In the genomic region with DNA sequence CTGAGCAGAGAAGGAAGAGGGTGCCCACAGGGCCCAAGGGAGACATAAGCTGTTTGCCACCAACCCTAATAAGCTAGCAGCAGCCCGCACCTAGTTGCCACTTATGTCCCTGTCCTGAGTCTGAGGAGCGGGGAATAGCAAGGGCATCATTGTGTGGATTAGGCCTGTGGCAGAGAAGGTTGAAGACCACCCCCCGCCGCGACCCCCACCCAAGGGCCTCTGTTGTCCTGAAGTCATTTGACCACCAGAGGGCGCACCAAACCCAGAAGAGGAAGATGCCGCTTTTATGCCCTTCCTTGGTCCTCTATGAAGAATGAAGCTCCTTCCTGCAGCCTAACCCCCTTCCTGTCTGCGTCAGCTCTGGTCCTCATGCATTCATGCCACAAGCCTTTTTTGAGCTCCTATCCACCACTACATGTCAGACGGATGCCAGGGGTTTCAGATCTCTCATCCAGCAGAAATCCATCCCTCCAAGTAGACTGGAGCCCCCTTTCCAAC, we compare ENCODE assay signal across 8 cellular contexts. TPM values are rescaled to one million over a fixed set of nuclear protein-coding genes. Genes with fewer than 3 reads are reported as not detected.
DNase-seq lines count a peak whose midpoint lies in the region; ATAC-seq and TF ChIP-seq lines count a peak whose summit lies in the region.

No MANE protein-coding gene starts in this region.

- peak; percentile 86 for ATAC-seq in activated naive CD8-positive, alpha-beta T cell treated with anti-CD3 and anti-CD28 coated beads, Interleukin-2, amount 10 ng/mL, durations not matched to agents 7 days and 5 days (ENCODE audit: low read depth)
- no peak for ATAC-seq in HG03139 (IDR thresholded peaks at IDR 0.05; ENCODE audit: unreplicated experiment)

- no peaks in the 10 kb centered on the region for H3K36me3 Mint-ChIP-seq in activated naive CD8-positive, alpha-beta T cell treated with anti-CD3 and anti-CD28 coated beads, Interleukin-2, amount 10 ng/mL, durations not matched to agents 7 days and 5 days

- H3F3A ChIP-seq in SU-DHL-6 (ENCODE audit: insufficient read depth): no peaks in the 10 kb centered on the region

- H3K9me3 Mint-ChIP-seq in activated naive CD8-positive, alpha-beta T cell treated with anti-CD3 and anti-CD28 coated beads, Interleukin-2, amount 10 ng/mL, durations not matched to agents 7 days and 5 days: no peaks in the 10 kb centered on the region

- no peak overlapping the region for H3K4me2 ChIP-seq in SU-DHL-6 (ENCODE audit: low read depth, low read length, poor library complexity, severe bottlenecking)

- peaks cover 40% of the 10 kb centered on the region for H3K27me3 Mint-ChIP-seq in activated naive CD8-positive, alpha-beta T cell treated with anti-CD3 and anti-CD28 coated beads, Interleukin-2, amount 10 ng/mL, durations not matched to agents 7 days and 5 days

- no peak overlapping the region for H3K4me3 Mint-ChIP-seq in activated naive CD8-positive, alpha-beta T cell treated with anti-CD3 and anti-CD28 coated beads, Interleukin-2, amount 10 ng/mL, durations not matched to agents 7 days and 5 days

- no peak overlapping the region for H3K27ac Mint-ChIP-seq in activated naive CD8-positive, alpha-beta T cell treated with anti-CD3 and anti-CD28 coated beads, Interleukin-2, amount 10 ng/mL, durations not matched to agents 7 days and 5 days

- H4K20me1 ChIP-seq in SU-DHL-6 (ENCODE audit: low read depth, low read length): no peaks in the 10 kb centered on the region

- peak; percentile 97 for TF ChIP-seq CTCF in SU-DHL-6 (IDR thresholded peaks at IDR 0.05; ENCODE audit: insufficient read depth, low read length, poor library complexity, severe bottlenecking)
- TF ChIP-seq CTCF in cardiac muscle cell (IDR thresholded peaks at IDR 0.05; ENCODE audit: low read depth, low read length): peak; percentile 92
- TF ChIP-seq CTCF in retinal pigment epithelial cell (conservative IDR thresholded peaks at IDR 0.05; ENCODE audit: low read depth, low read length): peak; percentile 88

- H3K9ac ChIP-seq in SU-DHL-6 (ENCODE audit: low read length): no peak overlapping the region

- H3K4me1 ChIP-seq in cardiac muscle cell (ENCODE audit: low read depth): peaks cover 9% of the 10 kb centered on the region

- H3K27me3 ChIP-seq in SU-DHL-6 (ENCODE audit: low read length) (no peaks in the 10 kb centered on the region), cardiac muscle cell (peaks cover 47% of the 10 kb centered on the region)

- H3K4me1 Mint-ChIP-seq in activated naive CD8-positive, alpha-beta T cell treated with anti-CD3 and anti-CD28 coated beads, Interleukin-2, amount 10 ng/mL, durations not matched to agents 7 days and 5 days: peaks cover 5% of the 10 kb centered on the region

- H3K4me3 ChIP-seq in SU-DHL-6 (ENCODE audit: insufficient read depth, low read length, poor library complexity, severe bottlenecking) (no peak overlapping the region), cardiac muscle cell (no peak overlapping the region), retinal pigment epithelial cell (ENCODE audit: low read length) (no peak overlapping the region)

- H3K79me2 ChIP-seq in SU-DHL-6 (ENCODE audit: insufficient read depth, low read length): no peaks in the 10 kb centered on the region

- no peaks in the 10 kb centered on the region for H3K9me3 ChIP-seq in SU-DHL-6 (ENCODE audit: insufficient read depth, low read length)
- no peaks in the 10 kb centered on the region for H3K9me3 ChIP-seq in cardiac muscle cell (ENCODE audit: low read depth)

- DNase-seq in ELR (ENCODE audit: low read depth): peak; percentile 87
- peak; percentile 57 for DNase-seq in NCI-H128 (lab: John Stamatoyannopoulos, UW; ENCODE audit: unreplicated experiment)
- peak; percentile 74 for DNase-seq in activated naive CD8-positive, alpha-beta T cell treated with anti-CD3 and anti-CD28 coated beads, Interleukin-2, amount 10 ng/mL, durations not matched to agents 7 days and 5 days
- DNase-seq in cardiac muscle cell (ENCODE audit: low read depth in 1 of 2, low spot score in 1 of 2): peak; percentile 78 to 85
- DNase-seq in retinal pigment epithelial cell (ENCODE audit: low read depth): no peak
- DNase-seq in cortex of kidney (lab: John Stamatoyannopoulos, UW): no peak

- POLR2A ChIA-PET in activated naive CD8-positive, alpha-beta T cell treated with anti-CD3 and anti-CD28 coated beads, Interleukin-2, amount 10 ng/mL, durations not matched to agents 7 days and 5 days (lab: Charles Lee): interaction anchor here (0.6 to 1.9 kb wide), 5 partner anchors 34 to 116 kb away, joined by 3 to 18 read pairs (median 5); no protein-coding TSS in a partner anchor

- H3K27ac ChIP-seq in SU-DHL-6 (ENCODE audit: low read depth, low read length) (no peak overlapping the region), cardiac muscle cell (no peak overlapping the region)

- H3K36me3 ChIP-seq in SU-DHL-6 (ENCODE audit: low read length) (no peaks in the 10 kb centered on the region), cardiac muscle cell (no peaks in the 10 kb centered on the region)

- H2AFZ ChIP-seq in SU-DHL-6 (ENCODE audit: low read depth, low read length, severe bottlenecking): no peak overlapping the region

- H3K9me2 ChIP-seq in SU-DHL-6 (replicated peaks; ENCODE audit: insufficient read depth, low read length): no peaks in the 10 kb centered on the region

RNA-seq across cellular contexts. Expression of gene RHBG, which starts 16.6 kb away (rescaled TPM):
- not detected for total RNA-seq in activated naive CD8-positive, alpha-beta T cell treated with anti-CD3 and anti-CD28 coated beads, Interleukin-2, amount 10 ng/mL, durations not matched to agents 7 days and 5 days
- not detected in 2 replicates for total RNA-seq in cardiac muscle cell
- not detected in 2 replicates for polyA plus RNA-seq in cardiac muscle cell

RNA-seq across cellular contexts. Expression of gene TSACC, which starts 47.3 kb away (rescaled TPM):
- total RNA-seq in activated naive CD8-positive, alpha-beta T cell treated with anti-CD3 and anti-CD28 coated beads, Interleukin-2, amount 10 ng/mL, durations not matched to agents 7 days and 5 days: not detected
- total RNA-seq in cardiac muscle cell: not detected in 2 replicates
- 1.1 and 4.7 TPM in 2 replicates for polyA plus RNA-seq in cardiac muscle cell

RNA-seq across cellular contexts. Expression of gene CCT3, which starts 47.5 kb away (rescaled TPM):
- 100 to 1,000 TPM; 163 to 165 TPM for total RNA-seq in activated naive CD8-positive, alpha-beta T cell treated with anti-CD3 and anti-CD28 coated beads, Interleukin-2, amount 10 ng/mL, durations not matched to agents 7 days and 5 days
- 245 and 330 TPM in 2 replicates for total RNA-seq in cardiac muscle cell
- polyA plus RNA-seq in cardiac muscle cell: 282 and 287 TPM in 2 replicates

Comparison
In these comparisons a context has a peak if more than half of its experiments do, and no peak if none do; other contexts are left out.
1. DNase-seq: peak in ELR (single experiment), NCI-H128 (single experiment), activated naive CD8-positive, alpha-beta T cell treated with anti-CD3 and anti-CD28 coated beads, Interleukin-2, amount 10 ng/mL, durations not matched to agents 7 days and 5 days (single experiment) and cardiac muscle cell (2 of 2); none in retinal pigment epithelial cell (single experiment) and cortex of kidney (single experiment).
2. Peak in every context shown above with its lines, with median percentiles within 50 percentile points of each other: CTCF ChIP-seq.